In genomic region chr7:42699415-42700178, GRCh38 we compare ENCODE assay signal across 15 cellular contexts.
"Had no signal": no experiment of that assay in that cellular context is flagged by ENCODE, and none has a peak within 500 bp of the region (broad histone marks: within the 10 kb centered on the region; RNA-seq: fewer than 3 reads in every experiment).

No MANE protein-coding gene starts in this region.

- H3K27me3 Mint-ChIP-seq: activated CD8-positive, alpha-beta T cell treated with anti-CD3 and anti-CD28 coated beads for 36 hours had no signal

- H3K27me3 ChIP-seq: brain microvascular endothelial cell, gastrocnemius medialis, heart left ventricle, ovary, tibial artery had no signal

- H3K9me3 ChIP-seq: gastrocnemius medialis, ovary, tibial artery had no signal

- H3K36me3 ChIP-seq: brain microvascular endothelial cell, gastrocnemius medialis, heart left ventricle, ovary, tibial artery had no signal

- H3K9me3 Mint-ChIP-seq: activated CD8-positive, alpha-beta T cell treated with anti-CD3 and anti-CD28 coated beads for 36 hours; activated T-cell treated with anti-CD3 and anti-CD28 coated beads, Interleukin-2, amount 50 U/mL, for 4 hours; stimulated activated effector memory CD8-positive, alpha-beta T cell treated with anti-CD3 and anti-CD28 coated beads, Interleukin-12 subunit alpha, Interleukin-12 subunit beta, amount 100 ng/mL, for 72 hours; WTC11 had no signal

- H3K36me3 Mint-ChIP-seq: activated naive CD4-positive, alpha-beta T cell treated with anti-CD3 and anti-CD28 coated beads, Interleukin-2, amount 50 U/mL, for 72 hours; stimulated activated effector memory CD8-positive, alpha-beta T cell treated with anti-CD3 and anti-CD28 coated beads, Interleukin-12 subunit alpha, Interleukin-12 subunit beta, amount 100 ng/mL, for 72 hours; WTC11 had no signal

- H3K27ac ChIP-seq: brain microvascular endothelial cell, gastrocnemius medialis, ovary, tibial artery had no signal

- H3K4me3 Mint-ChIP-seq: activated CD8-positive, alpha-beta T cell treated with anti-CD3 and anti-CD28 coated beads for 36 hours; activated T-cell treated with anti-CD3 and anti-CD28 coated beads, Interleukin-2, amount 50 U/mL, for 4 hours; stimulated activated effector memory CD8-positive, alpha-beta T cell treated with anti-CD3 and anti-CD28 coated beads, Interleukin-12 subunit alpha, Interleukin-12 subunit beta, amount 100 ng/mL, for 72 hours; WTC11 had no signal

- H3K4me1 Mint-ChIP-seq: stimulated activated effector memory CD8-positive, alpha-beta T cell treated with anti-CD3 and anti-CD28 coated beads, Interleukin-12 subunit alpha, Interleukin-12 subunit beta, amount 100 ng/mL, for 72 hours had no signal

- ATAC-seq: activated CD8-positive, alpha-beta T cell treated with anti-CD3 and anti-CD28 coated beads for 36 hours; activated naive CD4-positive, alpha-beta T cell treated with anti-CD3 and anti-CD28 coated beads, Interleukin-2, amount 50 U/mL, for 72 hours; activated T-cell treated with anti-CD3 and anti-CD28 coated beads, Interleukin-2, amount 50 U/mL, for 4 hours; gastrocnemius medialis; left colon; stimulated activated effector memory CD8-positive, alpha-beta T cell treated with anti-CD3 and anti-CD28 coated beads, Interleukin-12 subunit alpha, Interleukin-12 subunit beta, amount 100 ng/mL, for 72 hours; WTC11 had no signal

- H3K27ac Mint-ChIP-seq: activated CD8-positive, alpha-beta T cell treated with anti-CD3 and anti-CD28 coated beads for 36 hours; activated naive CD4-positive, alpha-beta T cell treated with anti-CD3 and anti-CD28 coated beads, Interleukin-2, amount 50 U/mL, for 72 hours; stimulated activated effector memory CD8-positive, alpha-beta T cell treated with anti-CD3 and anti-CD28 coated beads, Interleukin-12 subunit alpha, Interleukin-12 subunit beta, amount 100 ng/mL, for 72 hours; WTC11 had no signal

- H3K4me3 ChIP-seq: gastrocnemius medialis, heart left ventricle, ovary, tibial artery had no signal

- DNase-seq: activated CD4-positive, alpha-beta T cell treated with anti-CD3 and anti-CD28 coated beads for 4 hours; activated CD8-positive, alpha-beta T cell treated with anti-CD3 and anti-CD28 coated beads for 36 hours; activated gamma-delta T cell; activated T-cell treated with anti-CD3 and anti-CD28 coated beads, Interleukin-2, amount 50 U/mL, for 4 hours; amniotic stem cell; brain microvascular endothelial cell; effector CD8-positive, alpha-beta T cell; gastrocnemius medialis; left colon; ovary; tibial artery had no signal
